In the genomic region with DNA sequence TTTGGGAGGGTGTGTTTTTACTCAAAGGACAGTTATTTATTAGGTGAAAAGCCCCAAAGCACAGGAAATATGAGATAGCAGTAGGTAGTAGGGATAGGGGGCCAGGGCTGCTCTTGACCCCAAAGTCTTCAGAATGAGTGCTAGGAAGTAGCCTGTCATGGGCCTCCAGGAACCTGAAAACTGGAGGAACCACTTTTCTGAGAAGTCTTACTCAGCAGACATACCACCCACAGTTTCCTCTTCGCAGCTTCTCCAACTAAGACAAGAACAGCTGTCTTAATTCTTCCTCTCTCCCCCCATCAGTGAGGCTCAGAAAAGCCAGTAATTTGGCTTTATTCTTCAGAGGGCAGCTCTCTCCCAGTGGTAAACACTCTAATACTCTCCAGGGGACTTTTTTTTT, we compare ENCODE assay signal across 9 cellular contexts.
DNase-seq lines count a peak whose midpoint lies in the region; ATAC-seq lines count a peak whose summit lies in the region.
"Had no signal": no experiment of that assay in that cellular context is flagged by ENCODE, and none has a peak within 500 bp of the region (broad histone marks: within the 10 kb centered on the region; RNA-seq: fewer than 3 reads in every experiment).

No MANE protein-coding gene starts in this region.

- no peaks in the 10 kb centered on the region for H3K27me3 Mint-ChIP-seq in activated naive CD8-positive, alpha-beta T cell

- peak overlapping the region; percentile 86 for H3K27ac Mint-ChIP-seq in activated naive CD8-positive, alpha-beta T cell

- H3K36me3 Mint-ChIP-seq in activated naive CD8-positive, alpha-beta T cell, result peaks cover 3% of the 10 kb centered on the region

- peak overlapping the region; percentile 63 for H3K4me3 Mint-ChIP-seq in activated naive CD8-positive, alpha-beta T cell

- no peak overlapping the region for H3K4me3 ChIP-seq in Jurkat, Clone E6-1 (ENCODE audit: low read length)
- H3K4me3 ChIP-seq: thoracic aorta had no signal

- H3K4me1 Mint-ChIP-seq in activated naive CD8-positive, alpha-beta T cell (ENCODE audit: low read depth), result peaks cover 36% of the 10 kb centered on the region

- ATAC-seq in GM21423 (IDR thresholded peaks at IDR 0.05; ENCODE audit: unreplicated experiment), result peak; percentile 82

- DNase-seq in GF-D8 (lab: John Stamatoyannopoulos, UW), result peak; percentile 89
- peak; percentile 51 for DNase-seq in Jurkat, Clone E6-1 (ENCODE audit: low read depth, low spot score)
- peak; percentile 18 for DNase-seq in mucosa of gallbladder (ENCODE audit: low spot score)
- DNase-seq in HK-2 (ENCODE audit: unreplicated experiment), result no peak
- DNase-seq in ureter (ENCODE audit: low spot score), result no peak
- DNase-seq in NCI-H2081 (lab: John Stamatoyannopoulos, UW), result no peak

- no peaks in the 10 kb centered on the region for H3K9me3 Mint-ChIP-seq in activated naive CD8-positive, alpha-beta T cell (ENCODE audit: low read depth)

Comparison
In these comparisons a context has a peak if more than half of its experiments do, and no peak if none do; other contexts are left out.
1. DNase-seq: peak in GF-D8 (single experiment), Jurkat, Clone E6-1 (single experiment) and mucosa of gallbladder (single experiment); none in HK-2 (single experiment), ureter (single experiment) and NCI-H2081 (0 of 2).